Comparison of ENCODE assay signal across 19 cellular contexts in the genomic region with DNA sequence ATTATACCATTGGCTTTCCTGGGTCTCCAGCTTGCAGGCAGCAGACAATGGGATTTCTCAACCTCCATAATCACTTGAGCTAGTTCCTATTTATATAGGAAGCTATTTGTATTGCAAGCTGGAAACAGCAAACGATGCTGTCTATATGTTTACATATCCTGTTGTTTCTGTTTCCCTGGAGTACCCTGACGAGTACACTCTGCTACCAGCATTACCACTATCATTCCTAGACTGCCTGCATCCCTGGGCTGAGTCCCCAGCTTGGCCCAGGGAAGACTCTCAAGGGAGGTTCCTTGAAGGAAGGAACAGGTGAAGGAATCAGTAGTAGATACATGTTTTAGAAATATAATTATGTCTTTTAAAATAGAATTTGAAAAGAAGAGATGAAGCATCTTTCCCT.
"Had no signal": no experiment of that assay in that cellular context is flagged by ENCODE, and none has a peak within 500 bp of the region (broad histone marks: within the 10 kb centered on the region; RNA-seq: fewer than 3 reads in every experiment).

No MANE protein-coding gene starts in this region.

- DNase-seq: naive thymus-derived CD8-positive, alpha-beta T cell; nephron progenitor cell; nucleus accumbens; posterior cingulate gyrus; psoas muscle; right cardiac atrium; right lobe of liver; sigmoid colon; small intestine; stimulated activated CD4-positive, alpha-beta T cell treated with anti-CD3 and anti-CD28 coated beads, Interleukin-15, amount 100 ng/mL, for 24 hours; stimulated activated CD4-positive, alpha-beta T cell treated with anti-CD3 and anti-CD28 coated beads, Interleukin-2, amount 100 ng/mL, for 24 hours; stimulated activated CD4-positive, alpha-beta T cell treated with anti-CD3 and anti-CD28 coated beads, Interleukin-2, amount 100 ng/mL, for 48 hours; stimulated activated CD4-positive, alpha-beta T cell treated with anti-CD3 and anti-CD28 coated beads, Interleukin-4, amount 100 ng/mL, for 24 hours; stimulated activated naive B cell treated with anti-CD40 and anti-IgM and Interleukin-4, amounts not matched to agents 10 μg/mL and 1 μg/mL and 100 μg/mL, for 72 hours; stimulated activated naive CD4-positive, alpha-beta T cell treated with Interleukin-2 at 50 U/mL for 16 hours; stomach; thyroid gland; upper lobe of right lung; uterus had no signal
